16 cellular contexts compared by ENCODE assay signal in genomic region chr17:21389352-21389751, GRCh38. TPM values are rescaled to one million over a fixed set of nuclear protein-coding genes. Genes with fewer than 3 reads are reported as not detected.
DNase-seq lines count a peak whose midpoint lies in the region; ATAC-seq, FAIRE-seq and TF ChIP-seq lines count a peak whose summit lies in the region.
"Had no signal": no experiment of that assay in that cellular context is flagged by ENCODE, and none has a peak within 500 bp of the region (broad histone marks: within the 10 kb centered on the region; RNA-seq: fewer than 3 reads in every experiment).

No MANE protein-coding gene starts in this region.

- H3K9ac ChIP-seq in BLaER1 = peak overlapping the region; percentile 66

- peaks cover 95% of the 10 kb centered on the region for H3K4me1 ChIP-seq in BLaER1

- H3K36me3 ChIP-seq in BLaER1 = peaks cover 79% of the 10 kb centered on the region

- POLR2A ChIA-PET in activated CD8-positive, alpha-beta T cell treated with anti-CD3 and anti-CD28 coated beads for 36 hours (lab: Charles Lee) = no interaction called here

- no peaks in the 10 kb centered on the region for H3K9me3 Mint-ChIP-seq in activated CD8-positive, alpha-beta T cell treated with anti-CD3 and anti-CD28 coated beads for 36 hours
- H3K9me3 Mint-ChIP-seq in stimulated activated memory B cell treated with anti-CD40 and anti-IgM and Interleukin-4, amounts not matched to agents 10 μg/mL and 1 μg/mL and 100 μg/mL, for 72 hours = no peaks in the 10 kb centered on the region
- H3K9me3 Mint-ChIP-seq: CD14-positive monocyte, IgD-negative memory B cell had no signal

- peak; percentile 17 for DNase-seq in activated CD8-positive, alpha-beta T cell treated with anti-CD3 and anti-CD28 coated beads for 36 hours
- DNase-seq in D721Med (ENCODE audit: insufficient read length, low spot score) (no peak), EL (no peak), CD1c-positive myeloid dendritic cell (ENCODE audit: extremely low spot score) (no peak)
- DNase-seq: DMS 273 treated with DMSO at 0.1 percent for 48 hours, KG1 had no signal

- H4K20me1 ChIP-seq in BLaER1 = peaks cover 100% of the 10 kb centered on the region

- H3K27ac Mint-ChIP-seq in activated CD8-positive, alpha-beta T cell treated with anti-CD3 and anti-CD28 coated beads for 36 hours = no peak overlapping the region
- H3K27ac Mint-ChIP-seq in stimulated activated memory B cell treated with anti-CD40 and anti-IgM and Interleukin-4, amounts not matched to agents 10 μg/mL and 1 μg/mL and 100 μg/mL, for 72 hours = no peak overlapping the region
- H3K27ac Mint-ChIP-seq: B cell, CD14-positive monocyte, IgD-negative memory B cell had no signal

- CTCF ChIA-PET in activated CD8-positive, alpha-beta T cell treated with anti-CD3 and anti-CD28 coated beads for 36 hours (lab: Charles Lee) = interaction anchor here (0.9 to 1.1 kb wide), 2 partner anchors 9 to 113 kb away, joined by 3 to 4 read pairs; no protein-coding TSS in a partner anchor

- ATAC-seq in GM18907 (IDR thresholded peaks at IDR 0.05; ENCODE audit: unreplicated experiment) = peak; percentile 42
- ATAC-seq in activated CD8-positive, alpha-beta T cell treated with anti-CD3 and anti-CD28 coated beads for 36 hours = peak; percentile 30
- ATAC-seq in stimulated activated memory B cell treated with anti-CD40 and anti-IgM and Interleukin-4, amounts not matched to agents 10 μg/mL and 1 μg/mL and 100 μg/mL, for 72 hours = peak; percentile 14
- ATAC-seq: HCT116 had no signal

- intact Hi-C loops in activated CD8-positive, alpha-beta T cell treated with anti-CD3 and anti-CD28 coated beads for 36 hours (cut with micrococcal nuclease) = no loop called here

- H3K4me1 Mint-ChIP-seq in activated CD8-positive, alpha-beta T cell treated with anti-CD3 and anti-CD28 coated beads for 36 hours (ENCODE audit: low read depth) = peaks cover 2% of the 10 kb centered on the region
- H3K4me1 Mint-ChIP-seq in stimulated activated memory B cell treated with anti-CD40 and anti-IgM and Interleukin-4, amounts not matched to agents 10 μg/mL and 1 μg/mL and 100 μg/mL, for 72 hours = peaks cover 6% of the 10 kb centered on the region
- H3K4me1 Mint-ChIP-seq: B cell, CD14-positive monocyte, IgD-negative memory B cell had no signal

- no peak overlapping the region for H3K4me3 Mint-ChIP-seq in activated CD8-positive, alpha-beta T cell treated with anti-CD3 and anti-CD28 coated beads for 36 hours
- no peak overlapping the region for H3K4me3 Mint-ChIP-seq in stimulated activated memory B cell treated with anti-CD40 and anti-IgM and Interleukin-4, amounts not matched to agents 10 μg/mL and 1 μg/mL and 100 μg/mL, for 72 hours
- H3K4me3 Mint-ChIP-seq: B cell, CD14-positive monocyte, IgD-negative memory B cell had no signal

- no peaks in the 10 kb centered on the region for H3K27me3 ChIP-seq in BLaER1

- H3K4me3 ChIP-seq in BLaER1 = no peak overlapping the region

- H3K4me2 ChIP-seq in BLaER1 = peak overlapping the region; percentile 93

- no peaks in the 10 kb centered on the region for H3K9me3 ChIP-seq in BLaER1

- peak overlapping the region; percentile 41 for H3K27ac ChIP-seq in BLaER1

- no peaks in the 10 kb centered on the region for H3K27me3 Mint-ChIP-seq in activated CD8-positive, alpha-beta T cell treated with anti-CD3 and anti-CD28 coated beads for 36 hours
- H3K27me3 Mint-ChIP-seq in stimulated activated memory B cell treated with anti-CD40 and anti-IgM and Interleukin-4, amounts not matched to agents 10 μg/mL and 1 μg/mL and 100 μg/mL, for 72 hours = peaks cover 74% of the 10 kb centered on the region

- no peak for TF ChIP-seq CTCF in activated CD8-positive, alpha-beta T cell treated with anti-CD3 and anti-CD28 coated beads for 36 hours (IDR thresholded peaks at IDR 0.05)
- TF ChIP-seq CTCF in D721Med (IDR thresholded peaks at IDR 0.05; ENCODE audit: insufficient read depth, missing control alignments) = no peak

- H3K36me3 Mint-ChIP-seq in activated CD8-positive, alpha-beta T cell treated with anti-CD3 and anti-CD28 coated beads for 36 hours (ENCODE audit: low read depth) = no peaks in the 10 kb centered on the region
- no peaks in the 10 kb centered on the region for H3K36me3 Mint-ChIP-seq in stimulated activated memory B cell treated with anti-CD40 and anti-IgM and Interleukin-4, amounts not matched to agents 10 μg/mL and 1 μg/mL and 100 μg/mL, for 72 hours
- H3K36me3 Mint-ChIP-seq: CD14-positive monocyte had no signal

- no peak for FAIRE-seq in D721Med (lab: Jason Lieb, UNC)
- FAIRE-seq: A204.1, GM12892, GM19239 had no signal

RNA-seq across cellular contexts. Expression of gene KCNJ12, which starts 13.2 kb away (rescaled TPM):
- not detected for total RNA-seq in activated CD8-positive, alpha-beta T cell treated with anti-CD3 and anti-CD28 coated beads for 36 hours
- total RNA-seq: B cell had no signal
